ENCODE assay signal across 15 cellular contexts in genomic region chr15:63051701-63052066, GRCh38. TPM values are rescaled to one million over a fixed set of nuclear protein-coding genes. Genes with fewer than 3 reads are reported as not detected.
A peak's percentile ranks its signal among the peaks of the same experiment; 100 is the strongest.
DNase-seq lines count a peak whose midpoint lies in the region; ATAC-seq and TF ChIP-seq lines count a peak whose summit lies in the region.
"Had no signal": no experiment of that assay in that cellular context is flagged by ENCODE, and none has a peak within 500 bp of the region (broad histone marks: within the 10 kb centered on the region; RNA-seq: fewer than 3 reads in every experiment).

No MANE protein-coding gene starts in this region.

- peaks cover 92% of the 10 kb centered on the region for H3K4me1 Mint-ChIP-seq in osteocyte (ENCODE audit: unreplicated experiment)

- H3K27me3 Mint-ChIP-seq in osteocyte (ENCODE audit: unreplicated experiment): no peaks in the 10 kb centered on the region

- TF ChIP-seq CTCF in heart left ventricle (IDR thresholded peaks at IDR 0.05) (no peak), osteocyte (IDR thresholded peaks at IDR 0.05) (no peak), vagina (IDR thresholded peaks at IDR 0.05) (no peak)

- intact Hi-C loops in heart left ventricle (cut with DNase I): no loop called here
- intact Hi-C loops in Right ventricle myocardium inferior (cut with DNase I): no loop called here
- intact Hi-C loops in vagina (cut with DNase I): loop anchor here (10.0 kb wide), 1 partner anchor 353 kb away; no protein-coding TSS in a partner anchor

- H3K4me3 Mint-ChIP-seq in osteocyte (ENCODE audit: unreplicated experiment): peak overlapping the region; percentile 49
- H3K4me3 Mint-ChIP-seq: stimulated activated naive CD8-positive, alpha-beta T cell treated with anti-CD3 and anti-CD28 coated beads, Interleukin-15, Interleukin-2, amounts not matched to agents 100 ng/mL and 50 ng/mL, for 24 hours had no signal

- no peaks in the 10 kb centered on the region for H3K9me3 Mint-ChIP-seq in osteocyte (ENCODE audit: unreplicated experiment)
- H3K9me3 Mint-ChIP-seq: stimulated activated naive CD8-positive, alpha-beta T cell treated with anti-CD3 and anti-CD28 coated beads, Interleukin-15, Interleukin-2, amounts not matched to agents 100 ng/mL and 50 ng/mL, for 24 hours had no signal

- peaks cover 39% of the 10 kb centered on the region for H3K36me3 Mint-ChIP-seq in osteocyte (ENCODE audit: unreplicated experiment)

- H3K27me3 ChIP-seq in heart left ventricle: peaks cover 0 to 6% (median 0%) of the 10 kb centered on the region in 9 donors
- no peaks in the 10 kb centered on the region for H3K27me3 ChIP-seq in esophagus (ENCODE audit: control insufficient read depth in 1 of 2, insufficient read depth in 2 of 2, low read length in 2 of 2)
- H3K27me3 ChIP-seq in vagina: no peaks in the 10 kb centered on the region
- H3K27me3 ChIP-seq: ovary had no signal

- ATAC-seq in heart left ventricle (no peak), Right ventricle myocardium inferior (no peak), GM21423 (IDR thresholded peaks at IDR 0.05; ENCODE audit: unreplicated experiment) (no peak)

- no peak for TF ChIP-seq POLR2A in heart left ventricle (IDR thresholded peaks at IDR 0.05)
- no peak for TF ChIP-seq POLR2A in vagina (IDR thresholded peaks at IDR 0.05)

- H3K4me1 ChIP-seq in heart left ventricle: peaks cover 5 to 98% (median 77%) of the 10 kb centered on the region in 12 donors
- H3K4me1 ChIP-seq in esophagus (ENCODE audit: control insufficient read depth in 2 of 2, insufficient read depth in 2 of 2, low read length in 1 of 2): peaks cover 0 to 4% of the 10 kb centered on the region in 2 donors
- peaks cover 73% of the 10 kb centered on the region for H3K4me1 ChIP-seq in vagina

- H3K36me3 ChIP-seq in heart left ventricle (peaks cover 0 to 69% (median 8%) of the 10 kb centered on the region in 9 donors), esophagus (ENCODE audit: control insufficient read depth in 2 of 2, insufficient read depth in 2 of 2, low read length in 1 of 2) (no peaks in the 10 kb centered on the region), vagina (peaks cover 0 to under 1% of the 10 kb centered on the region in 2 donors)
- H3K36me3 ChIP-seq: ovary had no signal

- H3K27ac Mint-ChIP-seq in osteocyte (ENCODE audit: unreplicated experiment): peak overlapping the region; percentile 97
- H3K27ac Mint-ChIP-seq: stimulated activated naive CD8-positive, alpha-beta T cell treated with anti-CD3 and anti-CD28 coated beads, Interleukin-15, Interleukin-2, amounts not matched to agents 100 ng/mL and 50 ng/mL, for 24 hours had no signal

- H3K9me3 ChIP-seq in heart left ventricle: no peaks in the 10 kb centered on the region
- no peaks in the 10 kb centered on the region for H3K9me3 ChIP-seq in esophagus (ENCODE audit: control insufficient read depth in 2 of 2, insufficient read depth in 1 of 2, low read depth in 1 of 2, low read length in 1 of 2)
- H3K9me3 ChIP-seq in vagina: no peaks in the 10 kb centered on the region
- H3K9me3 ChIP-seq: ovary had no signal

- peak overlapping the region in 3 of 12 donors; percentile 14 to 86 (median 16) for H3K4me3 ChIP-seq in heart left ventricle
- no peak overlapping the region for H3K4me3 ChIP-seq in esophagus (ENCODE audit: low read depth in 1 of 2, low read length in 2 of 2)
- no peak overlapping the region for H3K4me3 ChIP-seq in vagina
- H3K4me3 ChIP-seq: ovary had no signal

- no peak for DNase-seq in heart left ventricle
- DNase-seq in Right ventricle myocardium inferior (ENCODE audit: missing footprints): no peak
- DNase-seq in osteocyte (ENCODE audit: extremely low spot score, unreplicated experiment): no peak
- DNase-seq in vagina (ENCODE audit: extremely low spot score in 2 of 2): no peak
- no peak for DNase-seq in effector CD4-positive, alpha-beta T cell
- no peak for DNase-seq in 8988T
- DNase-seq: activated naive CD4-positive, alpha-beta T cell treated with Interleukin-2 at 50 U/mL for 16 hours; NCI-H1092; ovary; RPMI8226; stimulated activated CD4-positive, alpha-beta T cell treated with anti-CD3 and anti-CD28 coated beads, Interleukin-2, amount 100 ng/mL, for 48 hours; T1000 had no signal

- H3K27ac ChIP-seq in heart left ventricle (peak overlapping the region; percentile 91 to 99 (median 96)), esophagus (ENCODE audit: low read depth in 2 of 2, low read length in 1 of 2) (peak overlapping the region; percentile 19 to 34), vagina (peak overlapping the region; percentile 65)

RNA-seq across cellular contexts. Expression of gene TPM1, which starts 9.1 kb away (rescaled TPM):
- total RNA-seq in heart left ventricle (over 10,000 TPM in 7 of 9 donors, 1,000 to 10,000 TPM in 2; 9,722 to 18,689 (median 13,330) TPM), Right ventricle myocardium inferior (13,805 TPM), osteocyte (1,635 and 1,747 TPM in 2 replicates), vagina (498 TPM)
- polyA plus RNA-seq in heart left ventricle (over 10,000 TPM; 13,651 to 16,217 TPM), esophagus (100 to 1,000 TPM; 135 to 322 TPM)

Comparison
In these comparisons a context has a peak if more than half of its experiments do, and no peak if none do; other contexts are left out.
1. H3K27ac ChIP-seq: peak in every context shown above with its lines; median percentile 96 in heart left ventricle; 65 in vagina; 26 in esophagus.